Comparison of ENCODE assay signal across 1 cellular context in the genomic region with DNA sequence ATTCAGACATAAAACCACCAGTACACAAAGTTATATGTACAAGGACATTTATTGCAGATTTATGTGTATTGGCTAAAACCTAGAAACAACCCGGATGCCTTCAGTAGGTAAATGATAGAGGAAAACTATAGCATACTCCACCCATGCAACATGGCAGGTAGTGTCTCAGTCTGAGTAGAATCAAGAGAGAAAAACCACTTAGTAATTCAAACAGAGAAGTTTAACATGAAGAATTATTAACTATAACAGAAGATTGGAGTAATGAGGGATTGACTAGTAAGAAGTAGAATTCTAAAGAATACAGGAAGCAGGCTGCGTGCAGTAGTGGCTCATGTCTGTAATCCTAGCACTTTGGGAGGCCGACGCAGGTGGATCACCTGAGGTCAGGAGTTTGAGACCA.
TF ChIP-seq lines count a peak whose summit lies in the region.

No MANE protein-coding gene starts in this region.

TF ChIP-seq in GM23338, 12 proteins besides CTCF, POLR2A, EP300 and RAD21 (continued from another document):
- TF ChIP-seq, protein P1, sequence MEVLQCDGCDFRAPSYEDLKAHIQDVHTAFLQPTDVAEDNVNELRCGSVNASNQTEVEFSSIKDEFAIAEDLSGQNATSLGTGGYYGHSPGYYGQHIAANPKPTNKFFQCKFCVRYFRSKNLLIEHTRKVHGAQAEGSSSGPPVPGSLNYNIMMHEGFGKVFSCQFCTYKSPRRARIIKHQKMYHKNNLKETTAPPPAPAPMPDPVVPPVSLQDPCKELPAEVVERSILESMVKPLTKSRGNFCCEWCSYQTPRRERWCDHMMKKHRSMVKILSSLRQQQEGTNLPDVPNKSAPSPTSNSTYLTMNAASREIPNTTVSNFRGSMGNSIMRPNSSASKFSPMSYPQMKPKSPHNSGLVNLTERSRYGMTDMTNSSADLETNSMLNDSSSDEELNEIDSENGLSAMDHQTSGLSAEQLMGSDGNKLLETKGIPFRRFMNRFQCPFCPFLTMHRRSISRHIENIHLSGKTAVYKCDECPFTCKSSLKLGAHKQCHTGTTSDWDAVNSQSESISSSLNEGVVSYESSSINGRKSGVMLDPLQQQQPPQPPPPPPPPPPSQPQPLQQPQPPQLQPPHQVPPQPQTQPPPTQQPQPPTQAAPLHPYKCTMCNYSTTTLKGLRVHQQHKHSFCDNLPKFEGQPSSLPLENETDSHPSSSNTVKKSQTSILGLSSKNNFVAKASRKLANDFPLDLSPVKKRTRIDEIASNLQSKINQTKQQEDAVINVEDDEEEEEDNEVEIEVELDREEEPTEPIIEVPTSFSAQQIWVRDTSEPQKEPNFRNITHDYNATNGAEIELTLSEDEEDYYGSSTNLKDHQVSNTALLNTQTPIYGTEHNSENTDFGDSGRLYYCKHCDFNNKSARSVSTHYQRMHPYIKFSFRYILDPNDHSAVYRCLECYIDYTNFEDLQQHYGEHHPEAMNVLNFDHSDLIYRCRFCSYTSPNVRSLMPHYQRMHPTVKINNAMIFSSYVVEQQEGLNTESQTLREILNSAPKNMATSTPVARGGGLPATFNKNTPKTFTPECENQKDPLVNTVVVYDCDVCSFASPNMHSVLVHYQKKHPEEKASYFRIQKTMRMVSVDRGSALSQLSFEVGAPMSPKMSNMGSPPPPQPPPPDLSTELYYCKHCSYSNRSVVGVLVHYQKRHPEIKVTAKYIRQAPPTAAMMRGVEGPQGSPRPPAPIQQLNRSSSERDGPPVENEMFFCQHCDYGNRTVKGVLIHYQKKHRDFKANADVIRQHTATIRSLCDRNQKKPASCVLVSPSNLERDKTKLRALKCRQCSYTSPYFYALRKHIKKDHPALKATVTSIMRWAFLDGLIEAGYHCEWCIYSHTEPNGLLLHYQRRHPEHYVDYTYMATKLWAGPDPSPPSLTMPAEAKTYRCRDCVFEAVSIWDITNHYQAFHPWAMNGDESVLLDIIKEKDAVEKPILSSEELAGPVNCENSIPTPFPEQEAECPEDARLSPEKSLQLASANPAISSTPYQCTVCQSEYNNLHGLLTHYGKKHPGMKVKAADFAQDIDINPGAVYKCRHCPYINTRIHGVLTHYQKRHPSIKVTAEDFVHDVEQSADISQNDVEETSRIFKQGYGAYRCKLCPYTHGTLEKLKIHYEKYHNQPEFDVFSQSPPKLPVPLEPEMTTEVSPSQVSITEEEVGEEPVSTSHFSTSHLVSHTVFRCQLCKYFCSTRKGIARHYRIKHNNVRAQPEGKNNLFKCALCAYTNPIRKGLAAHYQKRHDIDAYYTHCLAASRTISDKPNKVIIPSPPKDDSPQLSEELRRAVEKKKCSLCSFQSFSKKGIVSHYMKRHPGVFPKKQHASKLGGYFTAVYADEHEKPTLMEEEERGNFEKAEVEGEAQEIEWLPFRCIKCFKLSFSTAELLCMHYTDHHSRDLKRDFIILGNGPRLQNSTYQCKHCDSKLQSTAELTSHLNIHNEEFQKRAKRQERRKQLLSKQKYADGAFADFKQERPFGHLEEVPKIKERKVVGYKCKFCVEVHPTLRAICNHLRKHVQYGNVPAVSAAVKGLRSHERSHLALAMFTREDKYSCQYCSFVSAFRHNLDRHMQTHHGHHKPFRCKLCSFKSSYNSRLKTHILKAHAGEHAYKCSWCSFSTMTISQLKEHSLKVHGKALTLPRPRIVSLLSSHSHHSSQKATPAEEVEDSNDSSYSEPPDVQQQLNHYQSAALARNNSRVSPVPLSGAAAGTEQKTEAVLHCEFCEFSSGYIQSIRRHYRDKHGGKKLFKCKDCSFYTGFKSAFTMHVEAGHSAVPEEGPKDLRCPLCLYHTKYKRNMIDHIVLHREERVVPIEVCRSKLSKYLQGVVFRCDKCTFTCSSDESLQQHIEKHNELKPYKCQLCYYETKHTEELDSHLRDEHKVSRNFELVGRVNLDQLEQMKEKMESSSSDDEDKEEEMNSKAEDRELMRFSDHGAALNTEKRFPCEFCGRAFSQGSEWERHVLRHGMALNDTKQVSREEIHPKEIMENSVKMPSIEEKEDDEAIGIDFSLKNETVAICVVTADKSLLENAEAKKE (CRISPR knock-in tag; IDR thresholded peaks at IDR 0.05) = no peak
- no peak for TF ChIP-seq REST (IDR thresholded peaks at IDR 0.05; ENCODE audit: unreplicated experiment)
- no peak for TF ChIP-seq CREB1 (CRISPR knock-in tag; IDR thresholded peaks at IDR 0.05; ENCODE audit: low read depth)
- no peak for TF ChIP-seq STAT1 (IDR thresholded peaks at IDR 0.05; ENCODE audit: unreplicated experiment)
